8 cellular contexts compared by ENCODE assay signal in genomic region chr15:94164202-94164807, GRCh38.
A peak's percentile ranks its signal among the peaks of the same experiment; 100 is the strongest.
DNase-seq lines count a peak whose midpoint lies in the region; ATAC-seq and TF ChIP-seq lines count a peak whose summit lies in the region.

No MANE protein-coding gene starts in this region.

- peak; percentile 63 for TF ChIP-seq CTCF in AG04449 (IDR thresholded peaks at IDR 0.05; ENCODE audit: insufficient read depth, low read length, missing control alignments)

- POLR2A ChIA-PET in AG04449 (lab: Yijun Ruan, JAX), result no interaction called here

- no peaks in the 10 kb centered on the region for H3K9me3 ChIP-seq in T-helper 17 cell (ENCODE audit: control insufficient read depth, low read length, poor library complexity, severe bottlenecking)

- H3K27me3 Mint-ChIP-seq in T-helper 17 cell, result peaks cover 28% of the 10 kb centered on the region

- no peak overlapping the region for H3K4me3 ChIP-seq in AG04449 (ENCODE audit: low read depth, low read length)

- DNase-seq in AG04449 (ENCODE audit: low read depth, low spot score), result no peak
- DNase-seq in MV-4-11 (lab: John Stamatoyannopoulos, UW), result peak; percentile 53
- peak in 1 of 3 donors; percentile 36 for DNase-seq in T-helper 17 cell
- peak; percentile 70 for DNase-seq in astrocyte of the hippocampus (ENCODE audit: low read depth, low spot score)
- peak; percentile 70 for DNase-seq in inferior parietal cortex (ENCODE audit: extremely low spot score)
- DNase-seq in stimulated activated CD4-positive, alpha-beta T cell treated with anti-CD3 and anti-CD28 coated beads, Interleukin-2, amount 100 ng/mL, for 48 hours, result peak; percentile 62 to 68
- no peak for DNase-seq in occipital lobe (lab: John Stamatoyannopoulos, UW)

- no peak overlapping the region for H3K27ac Mint-ChIP-seq in T-helper 17 cell

- CTCF ChIA-PET in AG04449 (lab: Yijun Ruan, JAX), result interaction anchor here (0.6 to 9.5 kb wide), 26 partner anchors 9 to 231 kb away, joined by 3 to 448 read pairs (median 5); partner anchors contain the start of gene MCTP2

- no peak overlapping the region for H3K4me3 Mint-ChIP-seq in T-helper 17 cell

- peaks cover 6% of the 10 kb centered on the region for H3K4me1 Mint-ChIP-seq in T-helper 17 cell

- ATAC-seq in GM18517 (IDR thresholded peaks at IDR 0.05; ENCODE audit: unreplicated experiment) (peak; percentile 66), T-helper 17 cell (peak; percentile 42)

- no peaks in the 10 kb centered on the region for H3K36me3 Mint-ChIP-seq in T-helper 17 cell (ENCODE audit: low read depth)

Comparison
In these comparisons a context has a peak if more than half of its experiments do, and no peak if none do; other contexts are left out.
1. DNase-seq: peak in MV-4-11 (single experiment), astrocyte of the hippocampus (single experiment), inferior parietal cortex (single experiment) and stimulated activated CD4-positive, alpha-beta T cell treated with anti-CD3 and anti-CD28 coated beads, Interleukin-2, amount 100 ng/mL, for 48 hours (2 of 2); none in AG04449 (single experiment) and occipital lobe (single experiment).